In the genomic region with DNA sequence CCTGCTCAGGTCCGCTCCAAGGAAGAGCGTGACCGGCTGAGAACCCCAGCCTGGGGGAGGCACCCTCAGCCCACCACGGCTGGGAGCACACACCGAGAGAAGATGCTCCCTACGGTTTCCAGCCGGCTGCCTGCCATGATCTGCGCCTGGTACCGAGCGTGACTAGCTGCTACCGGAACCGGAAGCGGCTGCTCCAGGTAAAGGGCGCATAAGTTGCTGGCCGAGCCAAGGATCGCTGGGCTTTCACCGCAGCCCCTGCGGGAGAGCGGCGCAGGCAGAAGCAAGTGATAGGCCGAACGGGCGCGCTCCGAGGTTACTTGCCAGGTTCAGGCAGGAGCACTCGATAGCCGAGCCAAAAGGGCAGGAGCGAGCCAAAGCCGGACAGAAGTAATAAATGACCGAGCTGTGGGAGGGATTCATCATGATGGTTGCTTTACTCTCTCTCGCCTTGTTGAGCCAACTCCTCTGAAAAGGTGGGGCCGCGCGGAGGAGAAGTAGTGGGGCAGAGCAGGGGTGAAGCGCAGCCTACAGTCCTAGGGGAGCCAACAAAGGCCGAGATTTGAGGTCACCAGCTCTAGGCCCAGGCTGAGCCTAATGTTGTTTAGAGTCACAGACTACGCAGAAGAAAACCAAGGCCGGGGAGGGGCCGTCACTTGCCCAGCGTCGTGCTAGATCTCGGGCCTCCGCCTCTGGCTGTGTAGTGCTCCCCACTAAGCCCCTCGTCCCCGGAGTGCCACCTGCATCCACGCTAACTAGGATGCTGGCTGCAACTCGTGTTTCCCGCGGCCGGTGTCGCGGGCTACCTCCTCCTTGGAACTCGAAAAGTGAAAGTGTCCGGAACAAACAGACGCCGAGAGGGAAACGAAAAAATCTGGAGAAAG, we compare ENCODE assay signal across 8 cellular contexts. TPM values are rescaled to one million over a fixed set of nuclear protein-coding genes. Genes with fewer than 3 reads are reported as not detected.
A peak's percentile ranks its signal among the peaks of the same experiment; 100 is the strongest.
DNase-seq lines count a peak whose midpoint lies in the region; ATAC-seq and TF ChIP-seq lines count a peak whose summit lies in the region.

A gene (minus strand): TSS at position 171 of the 881 bp plus-strand sequence. CDS start 34 bp downstream, at position 137.

- peaks cover 29% of the 10 kb centered on the region for H3K36me3 Mint-ChIP-seq in activated B cell treated with CpG ODN at 0.5 μM for 24 hours (ENCODE audit: low read depth)

- in situ Hi-C loops in GM18951 (cut with MboI; ENCODE audit: low sequenced_read_pairs, unreplicated experiment): loop anchor here (10.0 kb wide), 1 partner anchor 265 kb away; no protein-coding TSS in a partner anchor

- peak within 1 kb of the TSS; percentile 93 for H3K4me3 Mint-ChIP-seq in activated B cell treated with CpG ODN at 0.5 μM for 24 hours

- TF ChIP-seq CTCF in activated B cell treated with CpG ODN at 0.5 μM for 24 hours (IDR thresholded peaks at IDR 0.05): no peak

- CTCF ChIA-PET in activated B cell treated with CpG ODN at 0.5 μM for 24 hours (lab: Charles Lee): interaction anchor here (1.2 to 3.5 kb wide), 3 partner anchors 138 to 262 kb away, joined by 3 to 11 read pairs (median 4); a partner anchor contains a TSS

- intact Hi-C loops in activated B cell treated with CpG ODN at 0.5 μM for 24 hours (cut with micrococcal nuclease): loop anchor here (1.0 to 10.0 kb wide), 10 partner anchors 18 to 1767 kb away; a partner anchor contains a TSS

- peaks cover 38% of the 10 kb centered on the region for H3K4me1 Mint-ChIP-seq in activated B cell treated with CpG ODN at 0.5 μM for 24 hours

- H3K27ac Mint-ChIP-seq in activated B cell treated with CpG ODN at 0.5 μM for 24 hours: peak within 1 kb of the TSS; percentile 96

- DNase-seq in AG08395 (ENCODE audit: low spot score) (peak; percentile 95), NCI-H345 (lab: John Stamatoyannopoulos, UW) (peak; percentile 99), activated B cell treated with CpG ODN at 0.5 μM for 24 hours (peak; percentile 87), caudate nucleus (lab: John Stamatoyannopoulos, UW) (peak; percentile 75 to 99 (median 97)), inferior parietal cortex (ENCODE audit: extremely low spot score) (peak; percentile 97)
- DNase-seq in stimulated activated CD4-positive, alpha-beta T cell treated with anti-CD3 and anti-CD28 coated beads, Interleukin-12 subunit alpha, Interleukin-12 subunit beta, amount 100 ng/mL, for 24 hours (ENCODE audit: low read depth in 2 of 2): peak; percentile 94

- ATAC-seq in HG03196 (IDR thresholded peaks at IDR 0.05; ENCODE audit: unreplicated experiment) (peak; percentile 92), activated B cell treated with CpG ODN at 0.5 μM for 24 hours (ENCODE audit: low read depth) (peak; percentile 95)

- no peaks in the 10 kb centered on the region for H3K27me3 Mint-ChIP-seq in activated B cell treated with CpG ODN at 0.5 μM for 24 hours

- POLR2A ChIA-PET in activated B cell treated with CpG ODN at 0.5 μM for 24 hours (lab: Charles Lee): interaction anchor here (0.6 to 4.1 kb wide), 24 partner anchors 11 to 781 kb away, joined by 3 to 49 read pairs (median 4); a partner anchor contains a TSS

- H3K9me3 Mint-ChIP-seq in activated B cell treated with CpG ODN at 0.5 μM for 24 hours: no peaks in the 10 kb centered on the region

- peak; percentile 87 for TF ChIP-seq POLR2A in GM18951 (IDR thresholded peaks at IDR 0.05; ENCODE audit: extremely low read depth, insufficient read depth, insufficient read length)

- peak within 1 kb of the TSS; percentile 91 for H3K27ac ChIP-seq in caudate nucleus (ENCODE audit: low read depth, low read length)

RNA-seq across cellular contexts. Expression of the gene that starts here (rescaled TPM):
- total RNA-seq in activated B cell treated with CpG ODN at 0.5 μM for 24 hours: 37.9 and 47.4 TPM in 2 replicates

Comparison
In these comparisons a context has a peak if more than half of its experiments do, and no peak if none do; other contexts are left out.
1. Peak in every context shown above with its lines: DNase-seq, ATAC-seq and H3K27ac ChIP-seq.